Comparison of ENCODE assay signal across 1 cellular context in genomic region chr20:10217517-10218410, GRCh38.
TF ChIP-seq lines count a peak whose summit lies in the region.

No MANE protein-coding gene starts in this region.

TF ChIP-seq in SK-N-SH treated with all-trans-retinoic acid at 6 μM for 48 hours, 23 proteins besides CTCF, POLR2A, EP300 and RAD21 (continued from another document):
- no peak for TF ChIP-seq POU6F1 (CRISPR knock-in tag; IDR thresholded peaks at IDR 0.05; ENCODE audit: borderline replicate concordance, low read depth)
